ENCODE assay signal across 7 cellular contexts in genomic region chr16:7026639-7027038, GRCh38.
"Had no signal": no experiment of that assay in that cellular context is flagged by ENCODE, and none has a peak within 500 bp of the region (broad histone marks: within the 10 kb centered on the region; RNA-seq: fewer than 3 reads in every experiment).

No MANE protein-coding gene starts in this region.

- H3K9ac ChIP-seq: GM23248 had no signal

- ATAC-seq: HCT116 had no signal

- H3K36me3 Mint-ChIP-seq: IgD-negative memory B cell had no signal

- H3K36me3 ChIP-seq: HAP-1 had no signal

- H3K27me3 Mint-ChIP-seq: IgD-negative memory B cell had no signal

- H3K4me3 Mint-ChIP-seq: HFFc6, IgD-negative memory B cell had no signal

- H3K9me3 ChIP-seq: HAP-1 had no signal

- H3K27ac Mint-ChIP-seq: HFFc6, IgD-negative memory B cell had no signal

- H2AFZ ChIP-seq: GM23248 had no signal

- H3K4me1 Mint-ChIP-seq: IgD-negative memory B cell had no signal

- H3K4me3 ChIP-seq: GM23248, HAP-1 had no signal

- DNase-seq: GM23248, HFFc6, KBM-7 had no signal

- H3K27ac ChIP-seq: GM23248, HL-60 had no signal

- H3K4me1 ChIP-seq: HAP-1 had no signal
